ENCODE assay signal across 9 cellular contexts in the genomic region with DNA sequence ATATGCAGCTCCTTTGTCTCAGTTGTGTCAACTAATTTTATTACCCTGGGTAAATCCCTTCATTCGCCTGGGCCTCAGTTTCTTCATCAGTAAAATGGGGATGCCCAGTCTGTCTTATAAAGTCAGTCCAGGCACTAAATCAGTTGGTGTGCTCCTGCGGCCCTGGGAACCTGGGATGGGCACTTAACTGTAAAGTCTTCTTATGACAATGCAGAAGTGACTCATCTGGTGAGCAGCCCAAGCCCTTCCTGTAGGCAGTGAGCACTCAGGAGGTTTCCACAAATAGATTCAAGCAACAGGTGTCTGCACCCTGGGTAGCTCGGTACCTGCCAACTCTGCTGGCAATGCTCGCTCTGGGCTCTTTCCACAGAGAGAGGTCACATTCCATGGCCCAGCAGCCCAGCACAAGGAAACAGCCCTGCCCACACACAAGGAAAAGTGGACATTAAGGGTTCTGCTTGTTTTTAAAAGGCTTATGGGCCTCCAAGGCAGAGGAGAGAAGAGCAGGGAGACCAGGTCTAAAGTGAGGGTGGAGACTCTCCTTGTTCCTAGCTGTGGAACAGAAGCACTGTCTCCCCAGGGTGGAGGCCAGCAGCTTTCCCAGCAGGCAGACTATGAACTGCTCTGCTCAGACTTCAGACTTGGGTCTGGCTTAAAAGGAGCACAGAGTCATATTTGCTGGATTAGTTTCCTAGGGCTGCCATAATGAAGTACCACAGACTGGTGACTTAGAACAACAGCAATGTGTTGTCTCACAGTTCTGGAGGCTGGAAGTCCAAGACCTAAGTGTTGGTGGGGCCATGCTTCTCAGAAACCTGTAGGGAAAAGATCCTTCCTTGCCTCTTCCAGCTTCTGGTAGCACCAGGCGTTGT.
DNase-seq lines count a peak whose midpoint lies in the region; ATAC-seq, FAIRE-seq and TF ChIP-seq lines count a peak whose summit lies in the region.
"Had no signal": no experiment of that assay in that cellular context is flagged by ENCODE, and none has a peak within 500 bp of the region (broad histone marks: within the 10 kb centered on the region; RNA-seq: fewer than 3 reads in every experiment).

No MANE protein-coding gene starts in this region.

- DNase-seq in GM13976 (ENCODE audit: low spot score) (peak; percentile 27), HTR-8/SVneo (ENCODE audit: insufficient read length, low spot score) (peak; percentile 45), dermis blood vessel endothelial cell (peak; percentile 68), NK-92 (lab: John Stamatoyannopoulos, UW; ENCODE audit: unreplicated experiment) (no peak), GM23338 (ENCODE audit: low spot score) (no peak), NCI-H1417 treated with DMSO at 0.1 percent for 48 hours (lab: John Stamatoyannopoulos, UW) (no peak)

- no peaks in the 10 kb centered on the region for H3K4me1 Mint-ChIP-seq in GM23338

- H3K9me3 Mint-ChIP-seq in GM23338 = no peaks in the 10 kb centered on the region

- no peaks in the 10 kb centered on the region for H3K27me3 ChIP-seq in skeletal muscle satellite cell (ENCODE audit: control insufficient read depth, insufficient read depth, low read length)
- H3K27me3 ChIP-seq in GM23338 (ENCODE audit: insufficient read depth) = no peaks in the 10 kb centered on the region

- no peak overlapping the region for H3K9ac ChIP-seq in skeletal muscle satellite cell (ENCODE audit: low read depth, low read length)

- FAIRE-seq in HTR-8/SVneo (lab: Jason Lieb, UNC) = no peak
- FAIRE-seq: endometrium had no signal

- H3K27me3 Mint-ChIP-seq in GM23338 (ENCODE audit: insufficient read depth, low read depth, poor library complexity) = no peaks in the 10 kb centered on the region

- H3K4me3 Mint-ChIP-seq in GM23338 = no peak overlapping the region

- no peak overlapping the region for H2AFZ ChIP-seq in GM23338

- H3K4me2 ChIP-seq in skeletal muscle satellite cell (ENCODE audit: low read length) (peak overlapping the region; percentile 11), GM23338 (no peak overlapping the region)

- H4K20me1 ChIP-seq in GM23338 (replicated peaks; ENCODE audit: insufficient read depth) = no peaks in the 10 kb centered on the region

- H3K27ac ChIP-seq in GM23338 (ENCODE audit: low read depth) = no peak overlapping the region

- H3K36me3 Mint-ChIP-seq in GM23338 (ENCODE audit: low read depth) = no peaks in the 10 kb centered on the region

- H3K79me2 ChIP-seq in GM23338 (replicated peaks; ENCODE audit: insufficient read depth) = no peaks in the 10 kb centered on the region

- H3K9me2 ChIP-seq in GM23338 (ENCODE audit: insufficient read depth) = 0 out of 2 replicates have a peak, but pooled peaks cover 5% of the 10 kb centered on the region

- TF ChIP-seq CTCF in GM13976 (IDR thresholded peaks at IDR 0.05; ENCODE audit: borderline replicate concordance, control extremely low read depth, extremely low read depth, insufficient read depth, missing control alignments) = no peak
- TF ChIP-seq CTCF in GM23338 (conservative IDR thresholded peaks at IDR 0.05; ENCODE audit: low read depth in 2 of 2) = no peak

- in situ Hi-C loops in GM13976 (cut with MboI; ENCODE audit: low sequenced_read_pairs, unreplicated experiment) = no loop called here

- no peaks in the 10 kb centered on the region for H3K9me3 ChIP-seq in skeletal muscle satellite cell (replicated peaks; ENCODE audit: low read length)

- peak; percentile 97 for ATAC-seq in GM21737 (IDR thresholded peaks at IDR 0.05; ENCODE audit: unreplicated experiment)
- no peak for ATAC-seq in GM23338

- no peaks in the 10 kb centered on the region for H3F3A ChIP-seq in GM23338 (replicated peaks; ENCODE audit: low read depth)

- no peak overlapping the region for H3K27ac Mint-ChIP-seq in GM23338

- H3K36me3 ChIP-seq in skeletal muscle satellite cell (ENCODE audit: insufficient read depth, low read length) (no peaks in the 10 kb centered on the region), GM23338 (ENCODE audit: insufficient read depth) (no peaks in the 10 kb centered on the region)

- H3K4me3 ChIP-seq in skeletal muscle satellite cell (ENCODE audit: low read length) = no peak overlapping the region
- no peak overlapping the region for H3K4me3 ChIP-seq in GM23338

- peaks cover 29% of the 10 kb centered on the region for H3K4me1 ChIP-seq in skeletal muscle satellite cell (ENCODE audit: control insufficient read depth, insufficient read depth, low read length)
- no peaks in the 10 kb centered on the region for H3K4me1 ChIP-seq in GM23338 (ENCODE audit: insufficient read depth)

TF ChIP-seq in GM23338, 12 proteins besides CTCF, POLR2A, EP300 and RAD21:
- TF ChIP-seq ETS1 (IDR thresholded peaks at IDR 0.05) (no peak), STAT1 (IDR thresholded peaks at IDR 0.05; ENCODE audit: unreplicated experiment) (no peak), CREB1 (CRISPR knock-in tag; IDR thresholded peaks at IDR 0.05; ENCODE audit: low read depth) (no peak), ZNF331 (CRISPR knock-in tag; IDR thresholded peaks at IDR 0.05; ENCODE audit: low read depth) (no peak), REST (IDR thresholded peaks at IDR 0.05; ENCODE audit: unreplicated experiment) (no peak), EZH2 (IDR thresholded peaks at IDR 0.05; ENCODE audit: low read depth, unreplicated experiment) (no peak)

Comparison
In these comparisons a context has a peak if more than half of its experiments do, and no peak if none do; other contexts are left out.
1. DNase-seq: peak in GM13976 (single experiment), HTR-8/SVneo (single experiment) and dermis blood vessel endothelial cell (single experiment); none in NK-92 (single experiment), GM23338 (single experiment) and NCI-H1417 treated with DMSO at 0.1 percent for 48 hours (single experiment).